ENCODE assay signal across 24 cellular contexts in the genomic region with DNA sequence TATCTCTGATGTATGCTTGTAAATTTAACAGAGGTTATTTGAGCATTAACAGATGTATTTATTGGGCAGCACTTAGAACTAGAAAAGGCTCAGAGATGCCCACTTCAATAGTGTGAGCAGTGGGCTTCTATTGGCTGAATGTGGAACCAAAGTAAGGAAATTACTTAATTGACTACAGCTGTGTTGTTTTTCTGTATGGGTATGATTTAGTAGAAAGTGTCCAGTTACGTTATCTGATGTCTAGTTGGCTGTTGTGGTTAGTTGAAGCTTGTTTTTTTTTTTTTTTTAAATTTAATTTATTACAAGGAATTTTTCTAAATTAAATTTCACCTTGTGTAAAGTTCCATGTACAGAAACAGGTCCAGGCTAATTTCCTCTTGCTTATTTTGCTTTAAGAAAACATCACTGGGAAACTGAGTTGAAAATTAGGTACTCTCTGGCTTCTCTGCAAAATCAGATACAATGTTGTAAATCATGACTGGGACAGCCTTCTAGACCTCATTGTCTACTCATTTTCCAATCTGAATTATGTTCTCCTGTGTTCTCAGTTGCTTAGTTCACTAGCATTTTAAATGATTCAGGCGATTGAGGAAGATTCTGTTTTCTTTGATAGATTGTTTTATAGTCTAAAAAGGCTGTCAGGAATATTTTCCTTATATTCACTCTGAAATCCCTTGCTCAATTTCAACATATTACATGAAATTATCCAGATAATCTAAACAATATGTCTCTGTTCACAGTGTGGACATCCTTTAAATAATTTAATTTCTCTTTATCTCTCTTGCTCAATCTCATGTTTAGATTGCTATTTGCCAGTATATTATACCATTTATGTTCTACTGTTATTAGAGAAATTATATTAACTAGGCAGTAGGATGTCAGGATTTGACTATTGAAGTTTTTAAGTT. TPM values are rescaled to one million over a fixed set of nuclear protein-coding genes. Genes with fewer than 3 reads are reported as not detected.
A peak's percentile ranks its signal among the peaks of the same experiment; 100 is the strongest.
DNase-seq lines count a peak whose midpoint lies in the region; ATAC-seq, FAIRE-seq and TF ChIP-seq lines count a peak whose summit lies in the region.
"Had no signal": no experiment of that assay in that cellular context is flagged by ENCODE, and none has a peak within 500 bp of the region (broad histone marks: within the 10 kb centered on the region; RNA-seq: fewer than 3 reads in every experiment).

No MANE protein-coding gene starts in this region.

- peak; percentile 40 for DNase-seq in BE2C
- DNase-seq in HTR-8/SVneo (ENCODE audit: insufficient read length, low spot score), result peak; percentile 3
- peak; percentile 69 for DNase-seq in SK-N-SH
- peak; percentile 24 for DNase-seq in fibroblast of villous mesenchyme (ENCODE audit: low read depth)
- no peak for DNase-seq in NCI-H510A treated with DMSO at 0.1 percent for 48 hours (lab: John Stamatoyannopoulos, UW)
- no peak for DNase-seq in NCI-H82 (lab: John Stamatoyannopoulos, UW)
- DNase-seq: activated CD4-positive, alpha-beta T cell treated with anti-CD3 and anti-CD28 coated beads, Interleukin-2, amount 50 U/mL, for 1 hour; activated CD8-positive, alpha-beta memory T cell treated with anti-CD3 and anti-CD28 coated beads, Interleukin-2, amount 10 ng/mL, durations not matched to agents 7 days and 5 days; activated naive CD4-positive, alpha-beta T cell treated with anti-CD3 and anti-CD28 coated beads for 36 hours; aorta; glutamatergic neuron; kidney glomerular epithelial cell; MM.1S; NCI-H446 treated with DMSO at 0.1 percent for 48 hours; right lobe of liver; stimulated activated naive CD8-positive, alpha-beta T cell treated with anti-CD3 and anti-CD28 coated beads, Interleukin-15, Interleukin-2, amounts not matched to agents 100 U/mL and 50 U/mL, for 24 hours; T-helper 9 cell had no signal

- POLR2A ChIA-PET in SK-N-SH (lab: Yijun Ruan, JAX), result interaction anchor here (0.8 to 1.1 kb wide), 2 partner anchors 52 to 86 kb away, joined by 3 to 5 read pairs; a partner anchor contains a TSS

- TF ChIP-seq RAD21 in SK-N-SH (IDR thresholded peaks at IDR 0.05; ENCODE audit: low read length), result peak; percentile 38

- H3K4me3 ChIP-seq in BE2C (ENCODE audit: low read depth, low read length) (0 out of 2 replicates have a peak overlapping the region, but pooled peaks have one; percentile 4), SK-N-SH (ENCODE audit: low read depth in 2 of 2, low read length in 1 of 2) (no peak overlapping the region), fibroblast of villous mesenchyme (ENCODE audit: low read depth, low read length) (no peak overlapping the region)
- H3K4me3 ChIP-seq: cardiac muscle cell, coronary artery, esophagus muscularis mucosa, right lobe of liver had no signal

- H3K4me1 ChIP-seq in BE2C (peaks cover 15% of the 10 kb centered on the region), SK-N-SH (ENCODE audit: control insufficient read depth in 1 of 2, insufficient read depth in 2 of 2, low read depth in 1 of 2, low read length in 1 of 2) (peaks cover 0 to 31% of the 10 kb centered on the region in 2 experiments; a peak in 2 of 4 replicates)
- H3K4me1 ChIP-seq: esophagus muscularis mucosa, right lobe of liver had no signal

- H3K36me3 ChIP-seq in BE2C (peaks cover 45% of the 10 kb centered on the region), SK-N-SH (replicated peaks in 1 of 2; ENCODE audit: control insufficient read depth in 1 of 2, insufficient read depth in 2 of 2, low read length in 1 of 2) (peaks cover 28 to 45% of the 10 kb centered on the region in 2 experiments)
- H3K36me3 ChIP-seq: cardiac muscle cell had no signal

- H3K27ac ChIP-seq in SK-N-SH (ENCODE audit: low read depth in 2 of 2, low read length in 1 of 2), result peak overlapping the region; percentile 18 to 99; a peak in 3 of 4 replicates
- H3K27ac ChIP-seq: cardiac muscle cell, coronary artery, esophagus muscularis mucosa, right lobe of liver had no signal

- no peak for ATAC-seq in GM18870 (IDR thresholded peaks at IDR 0.05; ENCODE audit: unreplicated experiment)
- no peak for ATAC-seq in GM21526 (IDR thresholded peaks at IDR 0.05; ENCODE audit: low FRiP score, unreplicated experiment)
- ATAC-seq: activated CD8-positive, alpha-beta memory T cell treated with anti-CD3 and anti-CD28 coated beads, Interleukin-2, amount 10 ng/mL, durations not matched to agents 7 days and 5 days; HCT116; right lobe of liver; stimulated activated naive CD8-positive, alpha-beta T cell treated with anti-CD3 and anti-CD28 coated beads, Interleukin-15, Interleukin-2, amounts not matched to agents 100 U/mL and 50 U/mL, for 24 hours had no signal

- CTCF ChIA-PET in SK-N-SH (lab: Yijun Ruan, JAX), result interaction anchor here (1.0 to 1.2 kb wide), 2 partner anchors 146 to 185 kb away, joined by 4 to 8 read pairs; no protein-coding TSS in a partner anchor

- H3K27me3 ChIP-seq in BE2C (no peaks in the 10 kb centered on the region), SK-N-SH (ENCODE audit: insufficient read depth) (no peaks in the 10 kb centered on the region)
- H3K27me3 ChIP-seq: cardiac muscle cell, esophagus muscularis mucosa, right lobe of liver had no signal

- no peak overlapping the region for H2AFZ ChIP-seq in SK-N-SH (ENCODE audit: low read depth)

- WGBS in SK-N-SH (ENCODE audit: low lambda C conversion rate), result 36% methylated on average over 2 of the region's 2 CpGs

- H3K79me2 ChIP-seq in SK-N-SH (ENCODE audit: insufficient read depth), result no peaks in the 10 kb centered on the region

- H3F3A ChIP-seq in SK-N-SH (replicated peaks; ENCODE audit: insufficient read depth), result peaks cover 6% of the 10 kb centered on the region

- FAIRE-seq in HTR-8/SVneo (lab: Jason Lieb, UNC), result no peak
- FAIRE-seq: RCC 7860 had no signal

- H3K9me2 ChIP-seq in SK-N-SH, result no peaks in the 10 kb centered on the region

- peaks cover 3% of the 10 kb centered on the region; the same call in 1 of the 2 replicates for H4K20me1 ChIP-seq in SK-N-SH (ENCODE audit: insufficient read depth)

- H3K4me2 ChIP-seq in SK-N-SH, result no peak overlapping the region; the same call in 1 of the 2 replicates

- TF ChIP-seq CTCF in BE2C (IDR thresholded peaks at IDR 0.05; ENCODE audit: low read depth, low read length), result no peak
- no peak for TF ChIP-seq CTCF in SK-N-SH (IDR thresholded peaks at IDR 0.05)
- TF ChIP-seq CTCF in fibroblast of villous mesenchyme (IDR thresholded peaks at IDR 0.05; ENCODE audit: insufficient read depth, low read depth, low read length), result no peak

- no peak overlapping the region for H3K9ac ChIP-seq in SK-N-SH

- TF ChIP-seq EP300 in SK-N-SH (IDR thresholded peaks at IDR 0.05; ENCODE audit: borderline replicate concordance in 1 of 2, low read depth in 1 of 2, low read length in 1 of 2), result peak in 1 of 2 experiments; percentile 93; a peak in 2 of 4 replicates

- no peaks in the 10 kb centered on the region for H3K9me3 ChIP-seq in BE2C
- no peaks in the 10 kb centered on the region for H3K9me3 ChIP-seq in SK-N-SH
- H3K9me3 ChIP-seq: esophagus muscularis mucosa, right lobe of liver had no signal

TF ChIP-seq in SK-N-SH, 30 proteins besides CTCF, POLR2A, EP300 and RAD21 (continues in another document):
- TF ChIP-seq, protein P1, sequence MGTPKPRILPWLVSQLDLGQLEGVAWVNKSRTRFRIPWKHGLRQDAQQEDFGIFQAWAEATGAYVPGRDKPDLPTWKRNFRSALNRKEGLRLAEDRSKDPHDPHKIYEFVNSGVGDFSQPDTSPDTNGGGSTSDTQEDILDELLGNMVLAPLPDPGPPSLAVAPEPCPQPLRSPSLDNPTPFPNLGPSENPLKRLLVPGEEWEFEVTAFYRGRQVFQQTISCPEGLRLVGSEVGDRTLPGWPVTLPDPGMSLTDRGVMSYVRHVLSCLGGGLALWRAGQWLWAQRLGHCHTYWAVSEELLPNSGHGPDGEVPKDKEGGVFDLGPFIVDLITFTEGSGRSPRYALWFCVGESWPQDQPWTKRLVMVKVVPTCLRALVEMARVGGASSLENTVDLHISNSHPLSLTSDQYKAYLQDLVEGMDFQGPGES (IDR thresholded peaks at IDR 0.05; ENCODE audit: low read depth, low read length), result no peak
- TF ChIP-seq GABPA (IDR thresholded peaks at IDR 0.05; ENCODE audit: low read depth), result no peak
- TF ChIP-seq, protein P2, sequence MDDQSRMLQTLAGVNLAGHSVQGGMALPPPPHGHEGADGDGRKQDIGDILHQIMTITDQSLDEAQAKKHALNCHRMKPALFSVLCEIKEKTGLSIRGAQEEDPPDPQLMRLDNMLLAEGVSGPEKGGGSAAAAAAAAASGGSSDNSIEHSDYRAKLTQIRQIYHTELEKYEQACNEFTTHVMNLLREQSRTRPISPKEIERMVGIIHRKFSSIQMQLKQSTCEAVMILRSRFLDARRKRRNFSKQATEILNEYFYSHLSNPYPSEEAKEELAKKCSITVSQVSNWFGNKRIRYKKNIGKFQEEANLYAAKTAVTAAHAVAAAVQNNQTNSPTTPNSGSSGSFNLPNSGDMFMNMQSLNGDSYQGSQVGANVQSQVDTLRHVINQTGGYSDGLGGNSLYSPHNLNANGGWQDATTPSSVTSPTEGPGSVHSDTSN (IDR thresholded peaks at IDR 0.05), result peak; percentile 78
- peak; percentile 87 for TF ChIP-seq POLR2AphosphoS5 (IDR thresholded peaks at IDR 0.05; ENCODE audit: low read depth, low read length)
- TF ChIP-seq RFX5 (IDR thresholded peaks at IDR 0.05; ENCODE audit: low read length), result 0 out of 2 replicates have a peak, but pooled peaks have one; percentile 41
- TF ChIP-seq GATA2 (CRISPR knock-in tag; IDR thresholded peaks at IDR 0.05), result peak; percentile 73
- 0 out of 2 replicates have a peak, but pooled peaks have one; percentile 12 for TF ChIP-seq JUND (IDR thresholded peaks at IDR 0.05)
- TF ChIP-seq, protein P3, sequence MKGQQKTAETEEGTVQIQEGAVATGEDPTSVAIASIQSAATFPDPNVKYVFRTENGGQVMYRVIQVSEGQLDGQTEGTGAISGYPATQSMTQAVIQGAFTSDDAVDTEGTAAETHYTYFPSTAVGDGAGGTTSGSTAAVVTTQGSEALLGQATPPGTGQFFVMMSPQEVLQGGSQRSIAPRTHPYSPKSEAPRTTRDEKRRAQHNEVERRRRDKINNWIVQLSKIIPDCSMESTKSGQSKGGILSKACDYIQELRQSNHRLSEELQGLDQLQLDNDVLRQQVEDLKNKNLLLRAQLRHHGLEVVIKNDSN (IDR thresholded peaks at IDR 0.05; ENCODE audit: borderline replicate concordance, low read depth), result no peak
- peak; percentile 99 for TF ChIP-seq RCOR1 (IDR thresholded peaks at IDR 0.05; ENCODE audit: low read length)
- no peak for TF ChIP-seq FOSL2 (IDR thresholded peaks at IDR 0.05; ENCODE audit: borderline replicate concordance, low read depth)
- peak; percentile 42; the same call in 1 of the 2 replicates for TF ChIP-seq FOXJ3 (CRISPR knock-in tag; IDR thresholded peaks at IDR 0.05)

RNA-seq across cellular contexts. Expression of a gene that starts 53.0 kb away (rescaled TPM):
- polyA plus RNA-seq in BE2C (2012; ENCODE audit: insufficient read depth, insufficient read length, low read depth), result 38.4 TPM
- polyA plus RNA-seq in SK-N-SH (2012; rRNA removed), result 19.2 and 19.9 TPM in 2 replicates
- 28.3 and 35.2 TPM in 2 replicates for polyA plus RNA-seq in SK-N-SH (2012; cell fraction: cytosol; rRNA removed)
- polyA plus RNA-seq in SK-N-SH (2012; cell fraction: nucleus; rRNA removed), result 15.5 and 27.1 TPM in 2 replicates
- 22.5 and 29.0 TPM in 2 replicates for total RNA-seq in fibroblast of villous mesenchyme

Comparison
In these comparisons a context has a peak if more than half of its experiments do, and no peak if none do; other contexts are left out.
1. DNase-seq: peak in BE2C (single experiment), HTR-8/SVneo (single experiment), SK-N-SH (single experiment) and fibroblast of villous mesenchyme (single experiment); none in NCI-H510A treated with DMSO at 0.1 percent for 48 hours (single experiment) and NCI-H82 (single experiment).